In genomic region chr2:97995734-97996624, GRCh38 we compare ENCODE assay signal across 8 cellular contexts. TPM values are rescaled to one million over a fixed set of nuclear protein-coding genes. Genes with fewer than 3 reads are reported as not detected.
DNase-seq lines count a peak whose midpoint lies in the region; ATAC-seq and TF ChIP-seq lines count a peak whose summit lies in the region.

Gene TMEM131, minus strand, starts transcription at chr2:97995948. Its CDS starts 286 bp downstream, at chr2:97995662.

- intact Hi-C loops in Panc1 (cut with micrococcal nuclease; ENCODE audit: unreplicated experiment) = loop anchor here (10.0 kb wide), 1 partner anchor 389 kb away; no protein-coding TSS in a partner anchor

- 1% methylated on average over 84 to 88 of the region's 88 CpGs for WGBS in esophagus, 2 donors

- POLR2A ChIA-PET in Panc1 (lab: Charles Lee) = no interaction called here

- H3K4me3 ChIP-seq in KMS-11 (IDR thresholded peaks at IDR 0.05; ENCODE audit: insufficient read depth, low read depth, low read length) = peak within 1 kb of the TSS; percentile 93
- peak within 1 kb of the TSS; percentile 81 to 96 for H3K4me3 ChIP-seq in Panc1 (ENCODE audit: low read depth in 2 of 2, low read length in 2 of 2)
- H3K4me3 ChIP-seq in esophagus (ENCODE audit: low read depth in 1 of 2, low read length in 2 of 2) = peak within 1 kb of the TSS; percentile 85 to 89
- H3K4me3 ChIP-seq in mucosa of stomach (ENCODE audit: low read length) = peak within 1 kb of the TSS; percentile 72

- no peaks in the 10 kb centered on the region for H3K9me3 ChIP-seq in Panc1 (ENCODE audit: control insufficient read depth, insufficient read depth, low read depth, low read length)
- no peaks in the 10 kb centered on the region for H3K9me3 ChIP-seq in esophagus (ENCODE audit: control insufficient read depth in 2 of 2, insufficient read depth in 1 of 2, low read depth in 1 of 2, low read length in 1 of 2)
- no peaks in the 10 kb centered on the region for H3K9me3 ChIP-seq in mucosa of stomach (ENCODE audit: control insufficient read depth, low read length)

- H2AFZ ChIP-seq in KMS-11 (ENCODE audit: low read depth) = peak within 1 kb of the TSS; percentile 95

- H3K27ac ChIP-seq in KMS-11 = peak within 1 kb of the TSS; percentile 89
- peak within 1 kb of the TSS; percentile 92 for H3K27ac ChIP-seq in Panc1 (ENCODE audit: low read length)
- H3K27ac ChIP-seq in esophagus (ENCODE audit: low read depth in 2 of 2, low read length in 1 of 2) = peak within 1 kb of the TSS; percentile 92 to 97

- H4K20me1 ChIP-seq in KMS-11 (ENCODE audit: insufficient read depth) = no peaks in the 10 kb centered on the region

- H3K9me3 Mint-ChIP-seq in activated T-cell treated with anti-CD3 and anti-CD28 coated beads, Interleukin-2, amount 50 U/mL, for 4 hours = no peaks in the 10 kb centered on the region

- H3K4me1 ChIP-seq in KMS-11 (ENCODE audit: low read depth, poor library complexity, severe bottlenecking) (peaks cover 28% of the 10 kb centered on the region), Panc1 (ENCODE audit: control insufficient read depth, insufficient read depth, low read length) (peaks cover 26% of the 10 kb centered on the region), esophagus (ENCODE audit: control insufficient read depth in 2 of 2, insufficient read depth in 2 of 2, low read length in 1 of 2) (peaks cover 3% of the 10 kb centered on the region in 2 donors), mucosa of stomach (ENCODE audit: control insufficient read depth, insufficient read depth, low read length) (peaks cover 10% of the 10 kb centered on the region)

- H3K4me1 Mint-ChIP-seq in activated T-cell treated with anti-CD3 and anti-CD28 coated beads, Interleukin-2, amount 50 U/mL, for 4 hours (ENCODE audit: low read depth) = peaks cover 37% of the 10 kb centered on the region

- peak within 1 kb of the TSS; percentile 90 for H3K4me3 Mint-ChIP-seq in activated T-cell treated with anti-CD3 and anti-CD28 coated beads, Interleukin-2, amount 50 U/mL, for 4 hours

- H3K9ac ChIP-seq in KMS-11 = peak within 1 kb of the TSS; percentile 83
- H3K9ac ChIP-seq in mucosa of stomach (ENCODE audit: low read length) = peak within 1 kb of the TSS; percentile 91

- CTCF ChIA-PET in Panc1 (lab: Charles Lee) = no interaction called here

- peak; percentile 86 for DNase-seq in DMS79 (lab: John Stamatoyannopoulos, UW)
- peak; percentile 69 for DNase-seq in Panc1 (ENCODE audit: low read depth, low spot score)
- DNase-seq in activated T-cell treated with anti-CD3 and anti-CD28 coated beads, Interleukin-2, amount 50 U/mL, for 4 hours = peak; percentile 97
- DNase-seq in stimulated activated CD8-positive, alpha-beta memory T cell treated with anti-CD3 and anti-CD28 coated beads, Interleukin-4, amount 100 ng/mL, for 48 hours = peak; percentile 97

- in situ Hi-C loops in Panc1 (cut with HindIII; ENCODE audit: low pct_unique_long_range_greater_than_20kb, low sequenced_read_pairs) = no loop called here

- no TSS peak for BruUV-seq in Panc1 (replicated peaks; lab: Mats Ljungman, UMichigan)

- H3K27me3 ChIP-seq in KMS-11 (ENCODE audit: insufficient read depth, low read depth) = no peaks in the 10 kb centered on the region
- no peaks in the 10 kb centered on the region for H3K27me3 ChIP-seq in Panc1 (ENCODE audit: control insufficient read depth, insufficient read depth, low read length)
- no peaks in the 10 kb centered on the region for H3K27me3 ChIP-seq in esophagus (ENCODE audit: control insufficient read depth in 1 of 2, insufficient read depth in 2 of 2, low read length in 2 of 2)
- H3K27me3 ChIP-seq in mucosa of stomach (ENCODE audit: control insufficient read depth, insufficient read depth, low read length) = no peaks in the 10 kb centered on the region

- no peak for TF ChIP-seq CTCF in KMS-11 (conservative IDR thresholded peaks at IDR 0.05; ENCODE audit: low read depth, low read length)
- no peak for TF ChIP-seq CTCF in Panc1 (IDR thresholded peaks at IDR 0.05)

- ATAC-seq in GM21737 (IDR thresholded peaks at IDR 0.05; ENCODE audit: unreplicated experiment) (peak; percentile 74), Panc1 (peak; percentile 96)
- peak; percentile 86 to 88 for ATAC-seq in activated T-cell treated with anti-CD3 and anti-CD28 coated beads, Interleukin-2, amount 50 U/mL, for 4 hours

- no peaks in the 10 kb centered on the region for H3K27me3 Mint-ChIP-seq in activated T-cell treated with anti-CD3 and anti-CD28 coated beads, Interleukin-2, amount 50 U/mL, for 4 hours (ENCODE audit: low read depth)

- H3K36me3 Mint-ChIP-seq in activated T-cell treated with anti-CD3 and anti-CD28 coated beads, Interleukin-2, amount 50 U/mL, for 4 hours (ENCODE audit: insufficient read depth) = no peaks in the 10 kb centered on the region

- peaks cover 41% of the 10 kb centered on the region for H3K79me2 ChIP-seq in KMS-11 (ENCODE audit: insufficient read depth, low read depth)

- H3K36me3 ChIP-seq in KMS-11 (ENCODE audit: insufficient read depth) = no peaks in the 10 kb centered on the region
- peaks cover 3% of the 10 kb centered on the region; the same call in 1 of the 2 replicates for H3K36me3 ChIP-seq in Panc1 (ENCODE audit: control insufficient read depth, insufficient read depth, low read length)
- H3K36me3 ChIP-seq in esophagus (ENCODE audit: control insufficient read depth in 2 of 2, insufficient read depth in 2 of 2, low read length in 1 of 2) = no peaks in the 10 kb centered on the region
- H3K36me3 ChIP-seq in mucosa of stomach (ENCODE audit: control insufficient read depth, insufficient read depth, low read length) = no peaks in the 10 kb centered on the region

- peak within 1 kb of the TSS; percentile 90 for H3K4me2 ChIP-seq in KMS-11

RNA-seq across cellular contexts. Expression of gene TMEM131, which starts in this region (rescaled TPM):
- 43.4 TPM for total RNA-seq in Panc1 (2021; ENCODE audit: unreplicated experiment)
- 30.3 TPM for polyA plus RNA-seq in Panc1 (2012; ENCODE audit: insufficient read length)
- 10 to 100 TPM; 23.9 to 31.6 (median 28.3) TPM for total RNA-seq in activated T-cell treated with anti-CD3 and anti-CD28 coated beads, Interleukin-2, amount 50 U/mL, for 4 hours
- polyA plus RNA-seq in esophagus = 1 to 10 TPM; 9.3 to 9.9 TPM

Comparison
In these comparisons a context has a peak if more than half of its experiments do, and no peak if none do; other contexts are left out.
1. Peak in every context shown above with its lines: DNase-seq, ATAC-seq, H3K4me3 ChIP-seq and H3K27ac ChIP-seq.